9 cellular contexts compared by ENCODE assay signal in genomic region chr7:90445633-90446032, GRCh38. TPM values are rescaled to one million over a fixed set of nuclear protein-coding genes. Genes with fewer than 3 reads are reported as not detected.
"Had no signal": no experiment of that assay in that cellular context is flagged by ENCODE, and none has a peak within 500 bp of the region (broad histone marks: within the 10 kb centered on the region; RNA-seq: fewer than 3 reads in every experiment).

No MANE protein-coding gene starts in this region.

- H2AFZ ChIP-seq: GM23338 had no signal

- H3K27ac ChIP-seq: HL-60 had no signal

- H3K4me3 ChIP-seq: GM23338 had no signal

- H3K4me2 ChIP-seq: GM23338 had no signal

- ATAC-seq: GM23338, HepG2 had no signal

- DNase-seq: H9, HCEC 1CT, KBM-7 had no signal

RNA-seq across cellular contexts. Expression of gene PTTG1IP2, which starts 23.8 kb away (rescaled TPM):
- total RNA-seq: GM23338, H1, H9, HepG2, HT1080 had no signal
- polyA plus RNA-seq: GM23338, H1, HepG2, IgD-negative memory B cell had no signal
